Comparison of ENCODE assay signal across 9 cellular contexts in genomic region chr3:169765281-169765624, GRCh38. TPM values are rescaled to one million over a fixed set of nuclear protein-coding genes. Genes with fewer than 3 reads are reported as not detected.
A peak's percentile ranks its signal among the peaks of the same experiment; 100 is the strongest.
DNase-seq lines count a peak whose midpoint lies in the region; ATAC-seq and TF ChIP-seq lines count a peak whose summit lies in the region.
"Had no signal": no experiment of that assay in that cellular context is flagged by ENCODE, and none has a peak within 500 bp of the region (broad histone marks: within the 10 kb centered on the region; RNA-seq: fewer than 3 reads in every experiment).

No MANE protein-coding gene starts in this region.

- peaks cover 13% of the 10 kb centered on the region for H3K36me3 Mint-ChIP-seq in MCF 10A (ENCODE audit: insufficient read depth, unreplicated experiment)

- peaks cover 14% of the 10 kb centered on the region for H3K4me1 ChIP-seq in left ventricle myocardium inferior
- peaks cover 24% of the 10 kb centered on the region for H3K4me1 ChIP-seq in mononuclear cell (ENCODE audit: insufficient read depth, low read length)
- H3K4me1 ChIP-seq in aorta (ENCODE audit: control insufficient read depth in 1 of 2, insufficient read depth in 2 of 2, low read length in 2 of 2), result no peaks in the 10 kb centered on the region

- intact Hi-C loops in left ventricle myocardium inferior (cut with micrococcal nuclease), result no loop called here
- intact Hi-C loops in Right ventricle myocardium superior (cut with DNase I), result no loop called here
- intact Hi-C loops in MCF 10A (cut with micrococcal nuclease), result no loop called here
- intact Hi-C loops in aorta (cut with DNase I), result loop anchor here (5.0 to 10.0 kb wide), 5 partner anchors 98 to 1670 kb away; partner anchors contain the start of genes GOLIM4 (in 1 of the 2) and SEC62 (in 1 of the 2)

- H3K27ac ChIP-seq in left ventricle myocardium inferior (replicated peaks), result peak overlapping the region; percentile 99
- peak overlapping the region; percentile 85 to 99 for H3K27ac ChIP-seq in aorta (ENCODE audit: low read depth in 1 of 2, low read length in 2 of 2)

- H3K36me3 ChIP-seq in left ventricle myocardium inferior (no peaks in the 10 kb centered on the region), aorta (ENCODE audit: control insufficient read depth in 1 of 2, insufficient read depth in 2 of 2, low read length in 1 of 2) (no peaks in the 10 kb centered on the region)

- no peak for TF ChIP-seq CTCF in left ventricle myocardium inferior (IDR thresholded peaks at IDR 0.05; ENCODE audit: borderline replicate concordance)
- TF ChIP-seq CTCF in MCF 10A (IDR thresholded peaks at IDR 0.05; ENCODE audit: unreplicated experiment), result no peak

- no peaks in the 10 kb centered on the region for H3K27me3 ChIP-seq in left ventricle myocardium inferior (ENCODE audit: low read depth)
- H3K27me3 ChIP-seq in mononuclear cell (ENCODE audit: insufficient read depth, low read length), result no peaks in the 10 kb centered on the region
- H3K27me3 ChIP-seq in aorta (ENCODE audit: control insufficient read depth in 1 of 2, insufficient read depth in 2 of 2, low read length in 1 of 2), result no peaks in the 10 kb centered on the region

- BruUV-seq in MCF 10A (replicated peaks; lab: Mats Ljungman, UMichigan), result TSS peak; percentile 86

- CTCF ChIA-PET in MCF 10A (lab: Yijun Ruan, JAX), result interaction anchor here (0.6 to 3.3 kb wide), 2 partner anchors 8 to 21 kb away, joined by 3 to 14 read pairs; partner anchors contain the start of gene MYNN

- WGBS in aorta, 2 donors, result 38 to 49% methylated on average over 6 of the region's 6 CpGs

- H3K27ac Mint-ChIP-seq in MCF 10A (ENCODE audit: low read depth, unreplicated experiment), result peak overlapping the region; percentile 94

- DNase-seq in left ventricle myocardium inferior, result no peak
- DNase-seq in Right ventricle myocardium superior, result no peak
- no peak for DNase-seq in MCF 10A (ENCODE audit: unreplicated experiment)
- DNase-seq in aorta, result no peak
- DNase-seq in NCI-H1092 (lab: John Stamatoyannopoulos, UW), result no peak
- no peak for DNase-seq in cerebellum (ENCODE audit: low spot score)
- no peak for DNase-seq in iPS-NIHi7 (ENCODE audit: extremely low spot score)

- H3K4me3 ChIP-seq in left ventricle myocardium inferior, result peak overlapping the region; percentile 88
- H3K4me3 ChIP-seq in mononuclear cell (ENCODE audit: low read length), result peak overlapping the region; percentile 88
- H3K4me3 ChIP-seq in aorta (ENCODE audit: low read length in 2 of 2), result no peak overlapping the region

- no peaks in the 10 kb centered on the region for H3K9me3 Mint-ChIP-seq in MCF 10A (ENCODE audit: unreplicated experiment)

- H3K4me1 Mint-ChIP-seq in MCF 10A (ENCODE audit: insufficient read depth, unreplicated experiment), result peaks cover 10% of the 10 kb centered on the region

- no peak for ATAC-seq in Right ventricle myocardium superior (ENCODE audit: poor library complexity)
- ATAC-seq in aorta (ENCODE audit: low FRiP score), result no peak

- POLR2A ChIA-PET in MCF 10A (lab: Yijun Ruan, JAX), result interaction anchor here (1.2 to 6.1 kb wide), 4 partner anchors 8 to 619 kb away, joined by 3 to 50 read pairs (median 8); partner anchors contain the start of gene MYNN

- peaks cover 21% of the 10 kb centered on the region for H3K9me3 ChIP-seq in left ventricle myocardium inferior (replicated peaks)
- no peaks in the 10 kb centered on the region for H3K9me3 ChIP-seq in mononuclear cell (ENCODE audit: low read depth, low read length)
- H3K9me3 ChIP-seq in aorta (ENCODE audit: control insufficient read depth, low read length), result no peaks in the 10 kb centered on the region

- H3K4me3 Mint-ChIP-seq in MCF 10A (ENCODE audit: unreplicated experiment), result peak overlapping the region; percentile 75

- H3K27me3 Mint-ChIP-seq in MCF 10A (ENCODE audit: insufficient read depth, unreplicated experiment), result no peaks in the 10 kb centered on the region

RNA-seq across cellular contexts. Expression of gene TERC, which starts 0.4 kb away (rescaled TPM):
- total RNA-seq in left ventricle myocardium inferior (3.8 TPM), Right ventricle myocardium superior (1.5 TPM), MCF 10A (2022) (2.9 and 7.9 TPM in 2 replicates), mononuclear cell (382 TPM), aorta (10 to 100 TPM in 1 of 2 donors, not detected in 1; 12.4 TPM), cerebellum (66.4 TPM)
- polyA plus RNA-seq in aorta, result not detected
- polyA plus RNA-seq: adipose tissue had no signal

RNA-seq across cellular contexts. Expression of gene ACTRT3, which starts 4.1 kb away (rescaled TPM):
- total RNA-seq in left ventricle myocardium inferior, result 0.55 TPM
- total RNA-seq in Right ventricle myocardium superior, result 0.59 TPM
- total RNA-seq in MCF 10A (2022), result 0.93 and 1.0 TPM in 2 replicates
- total RNA-seq in mononuclear cell, result not detected
- 1 to 10 TPM; 1.6 to 2.1 TPM for total RNA-seq in aorta
- polyA plus RNA-seq in aorta, result 1 to 10 TPM; 1.3 to 3.9 TPM
- total RNA-seq in cerebellum, result 4.5 TPM

RNA-seq across cellular contexts. Expression of gene MYNN, which starts 7.9 kb away (rescaled TPM):
- total RNA-seq in left ventricle myocardium inferior (12.4 TPM), Right ventricle myocardium superior (11.4 TPM), MCF 10A (2022) (18.0 and 20.4 TPM in 2 replicates), mononuclear cell (36.6 TPM), aorta (10 to 100 TPM; 14.6 to 16.4 TPM), cerebellum (30.9 TPM)
- 10 to 100 TPM; 10.6 to 11.6 TPM for polyA plus RNA-seq in aorta

RNA-seq across cellular contexts. Expression of gene LRRIQ4, which starts 47.4 kb away (rescaled TPM):
- not detected for total RNA-seq in left ventricle myocardium inferior
- not detected for total RNA-seq in Right ventricle myocardium superior
- total RNA-seq in MCF 10A (2022), result not detected in 2 replicates
- total RNA-seq in mononuclear cell, result not detected
- total RNA-seq in aorta, result not detected
- polyA plus RNA-seq in aorta, result not detected
- total RNA-seq in cerebellum, result 1.3 TPM
- polyA plus RNA-seq: adipose tissue had no signal

RNA-seq across cellular contexts. Expression of gene LRRC34, which starts 47.5 kb away (rescaled TPM):
- total RNA-seq in left ventricle myocardium inferior, result 1.6 TPM
- total RNA-seq in Right ventricle myocardium superior, result 2.0 TPM
- not detected in 2 replicates for total RNA-seq in MCF 10A (2022)
- 0.73 TPM for total RNA-seq in mononuclear cell
- 1 to 10 TPM; 1.0 to 5.9 TPM for total RNA-seq in aorta
- polyA plus RNA-seq in aorta, result 1 to 10 TPM; 3.9 to 5.3 TPM
- 21.1 TPM for total RNA-seq in cerebellum

Comparison
In these comparisons a context has a peak if more than half of its experiments do, and no peak if none do; other contexts are left out.
1. H3K4me3 ChIP-seq: peak in left ventricle myocardium inferior (single experiment) and mononuclear cell (single experiment); none in aorta (0 of 2).
2. intact Hi-C loops: an anchor here in aorta (5.0 to 10.0 kb wide); none called in left ventricle myocardium inferior, Right ventricle myocardium superior and MCF 10A.